ENCODE assay signal across 8 cellular contexts in genomic region chr22:40499187-40499753, GRCh38.
A peak's percentile ranks its signal among the peaks of the same experiment; 100 is the strongest.
DNase-seq lines count a peak whose midpoint lies in the region; ATAC-seq and TF ChIP-seq lines count a peak whose summit lies in the region.

No MANE protein-coding gene starts in this region.

- no peaks in the 10 kb centered on the region for H3K9me3 Mint-ChIP-seq in naive thymus-derived CD8-positive, alpha-beta T cell
- H3K9me3 Mint-ChIP-seq in activated CD4-positive, alpha-beta memory T cell treated with anti-CD3 and anti-CD28 coated beads, Interleukin-2, amount 10 ng/mL, durations not matched to agents 7 days and 5 days, result no peaks in the 10 kb centered on the region

- H3K4me1 ChIP-seq in left lung, result peaks cover 15 to 36% of the 10 kb centered on the region in 2 donors

- H3K36me3 ChIP-seq in left lung, result no peaks in the 10 kb centered on the region

- intact Hi-C loops in left lung (cut with DNase I), result no loop called here

- no peaks in the 10 kb centered on the region for H3K9me3 ChIP-seq in left lung

- DNase-seq in GM03348 (ENCODE audit: low spot score), result peak; percentile 86
- peak; percentile 94 for DNase-seq in LHCN-M2 (ENCODE audit: low read depth)
- DNase-seq in astrocyte of the spinal cord (ENCODE audit: low read depth, low spot score), result peak; percentile 98
- DNase-seq in left lung, result no peak
- DNase-seq in naive thymus-derived CD8-positive, alpha-beta T cell, result no peak
- no peak for DNase-seq in KG1 (lab: John Stamatoyannopoulos, UW)
- DNase-seq in activated CD4-positive, alpha-beta memory T cell treated with anti-CD3 and anti-CD28 coated beads, Interleukin-2, amount 10 ng/mL, durations not matched to agents 7 days and 5 days, result no peak

- peak overlapping the region; percentile 66 to 74 for H3K27ac ChIP-seq in left lung

- H3K4me3 Mint-ChIP-seq in naive thymus-derived CD8-positive, alpha-beta T cell, result no peak overlapping the region
- no peak overlapping the region for H3K4me3 Mint-ChIP-seq in activated CD4-positive, alpha-beta memory T cell treated with anti-CD3 and anti-CD28 coated beads, Interleukin-2, amount 10 ng/mL, durations not matched to agents 7 days and 5 days

- POLR2A ChIA-PET in naive thymus-derived CD8-positive, alpha-beta T cell (lab: Charles Lee), result interaction anchor here (1.4 kb wide), 1 partner anchor 10 kb away, joined by 3 read pairs; no protein-coding TSS in a partner anchor
- POLR2A ChIA-PET in activated CD4-positive, alpha-beta memory T cell treated with anti-CD3 and anti-CD28 coated beads, Interleukin-2, amount 10 ng/mL, durations not matched to agents 7 days and 5 days (lab: Charles Lee), result no interaction called here

- H3K36me3 Mint-ChIP-seq in naive thymus-derived CD8-positive, alpha-beta T cell, result peaks cover 0 to 9% (median 3%) of the 10 kb centered on the region in 3 donors
- peaks cover 4% of the 10 kb centered on the region for H3K36me3 Mint-ChIP-seq in activated CD4-positive, alpha-beta memory T cell treated with anti-CD3 and anti-CD28 coated beads, Interleukin-2, amount 10 ng/mL, durations not matched to agents 7 days and 5 days (ENCODE audit: low read depth)

- H3K4me3 ChIP-seq in astrocyte of the spinal cord (ENCODE audit: low read depth, low read length) (no peak overlapping the region), left lung (no peak overlapping the region)

- H3K4me1 Mint-ChIP-seq in naive thymus-derived CD8-positive, alpha-beta T cell, result peaks cover 12 to 33% (median 26%) of the 10 kb centered on the region in 4 donors
- H3K4me1 Mint-ChIP-seq in activated CD4-positive, alpha-beta memory T cell treated with anti-CD3 and anti-CD28 coated beads, Interleukin-2, amount 10 ng/mL, durations not matched to agents 7 days and 5 days, result peaks cover 19% of the 10 kb centered on the region

- no peak for TF ChIP-seq CTCF in astrocyte of the spinal cord (IDR thresholded peaks at IDR 0.05; ENCODE audit: low read depth, low read length)
- TF ChIP-seq CTCF in left lung (IDR thresholded peaks at IDR 0.05), result no peak

- no peaks in the 10 kb centered on the region for H3K27me3 ChIP-seq in left lung

- H3K27ac Mint-ChIP-seq in naive thymus-derived CD8-positive, alpha-beta T cell, result peak overlapping the region in 4 of 10 donors; percentile 12 to 59 (median 33)
- H3K27ac Mint-ChIP-seq in activated CD4-positive, alpha-beta memory T cell treated with anti-CD3 and anti-CD28 coated beads, Interleukin-2, amount 10 ng/mL, durations not matched to agents 7 days and 5 days, result no peak overlapping the region

- ATAC-seq in left lung, result peak; percentile 91
- no peak for ATAC-seq in naive thymus-derived CD8-positive, alpha-beta T cell
- no peak for ATAC-seq in GM19324 (IDR thresholded peaks at IDR 0.05; ENCODE audit: low FRiP score, unreplicated experiment)

- no peaks in the 10 kb centered on the region for H3K27me3 Mint-ChIP-seq in naive thymus-derived CD8-positive, alpha-beta T cell
- no peaks in the 10 kb centered on the region for H3K27me3 Mint-ChIP-seq in activated CD4-positive, alpha-beta memory T cell treated with anti-CD3 and anti-CD28 coated beads, Interleukin-2, amount 10 ng/mL, durations not matched to agents 7 days and 5 days

- in situ Hi-C loops in astrocyte of the spinal cord (cut with HindIII; ENCODE audit: low sequenced_read_pairs), result no loop called here

- CTCF ChIA-PET in activated CD4-positive, alpha-beta memory T cell treated with anti-CD3 and anti-CD28 coated beads, Interleukin-2, amount 10 ng/mL, durations not matched to agents 7 days and 5 days (lab: Charles Lee), result no interaction called here

Comparison
In these comparisons a context has a peak if more than half of its experiments do, and no peak if none do; other contexts are left out.
1. DNase-seq: peak in GM03348 (single experiment), LHCN-M2 (single experiment) and astrocyte of the spinal cord (single experiment); none in left lung (0 of 2), naive thymus-derived CD8-positive, alpha-beta T cell (0 of 10), KG1 (single experiment) and activated CD4-positive, alpha-beta memory T cell treated with anti-CD3 and anti-CD28 coated beads, Interleukin-2, amount 10 ng/mL, durations not matched to agents 7 days and 5 days (single experiment).